ENCODE assay signal across 18 cellular contexts in the genomic region with DNA sequence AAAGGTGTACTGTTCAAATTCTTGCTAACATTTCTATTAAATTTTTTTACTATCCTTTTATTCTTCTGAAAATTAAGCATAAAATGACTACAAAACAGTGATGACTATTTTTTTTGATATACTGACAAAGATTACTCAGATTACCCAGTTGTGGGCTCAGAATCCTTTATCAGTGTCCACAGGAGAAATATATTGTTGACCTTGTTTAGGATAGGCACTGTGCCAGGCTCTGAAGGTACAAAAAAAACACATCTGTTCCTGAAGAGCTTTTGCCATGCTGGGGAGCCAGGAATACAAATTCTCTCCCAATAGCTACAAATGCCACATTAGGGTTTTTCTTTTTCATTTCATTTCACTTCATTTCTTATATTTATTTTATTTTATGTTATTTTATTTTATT.
"Had no signal": no experiment of that assay in that cellular context is flagged by ENCODE, and none has a peak within 500 bp of the region (broad histone marks: within the 10 kb centered on the region; RNA-seq: fewer than 3 reads in every experiment).

No MANE protein-coding gene starts in this region.

- H3K27me3 ChIP-seq: esophagus squamous epithelium had no signal

- H3K9me3 ChIP-seq: esophagus squamous epithelium, psoas muscle had no signal

- FAIRE-seq: colon, keratinocyte had no signal

- ATAC-seq: activated CD8-positive, alpha-beta T cell treated with anti-CD3 and anti-CD28 coated beads for 36 hours; activated naive CD4-positive, alpha-beta T cell treated with anti-CD3 and anti-CD28 coated beads, Interleukin-2, amount 50 U/mL, for 72 hours; activated T-cell treated with anti-CD3 and anti-CD28 coated beads, Interleukin-2, amount 50 U/mL, for 72 hours; left lobe of liver; psoas muscle; sciatic nerve; stimulated activated naive CD8-positive, alpha-beta T cell treated with anti-CD3 and anti-CD28 coated beads, Interleukin-15, Interleukin-2, amounts not matched to agents 100 U/mL and 50 U/mL, for 24 hours had no signal

- DNase-seq: activated B cell treated with CpG ODN at 0.5 μM for 24 hours; activated CD4-positive, alpha-beta T cell treated with anti-CD3 and anti-CD28 coated beads for 48 hours; activated CD8-positive, alpha-beta memory T cell treated with anti-CD3 and anti-CD28 coated beads, Interleukin-2, amount 50 U/mL, for 4 hours; activated CD8-positive, alpha-beta T cell treated with anti-CD3 and anti-CD28 coated beads for 36 hours; activated gamma-delta T cell; activated T-cell treated with anti-CD3 and anti-CD28 coated beads, Interleukin-2, amount 50 U/mL, for 72 hours; amniotic stem cell; esophagus squamous epithelium; hippocampal formation; mammary epithelial cell; psoas muscle; stimulated activated naive CD8-positive, alpha-beta T cell treated with anti-CD3 and anti-CD28 coated beads, Interleukin-15, Interleukin-2, amounts not matched to agents 100 U/mL and 50 U/mL, for 24 hours; trophoblast cell had no signal

- H3K4me1 ChIP-seq: esophagus squamous epithelium, psoas muscle had no signal

- H3K36me3 ChIP-seq: esophagus squamous epithelium had no signal

- H3K4me3 ChIP-seq: esophagus squamous epithelium, psoas muscle had no signal

- H3K27ac ChIP-seq: esophagus squamous epithelium, psoas muscle had no signal
